29 cellular contexts compared by ENCODE assay signal in the genomic region with DNA sequence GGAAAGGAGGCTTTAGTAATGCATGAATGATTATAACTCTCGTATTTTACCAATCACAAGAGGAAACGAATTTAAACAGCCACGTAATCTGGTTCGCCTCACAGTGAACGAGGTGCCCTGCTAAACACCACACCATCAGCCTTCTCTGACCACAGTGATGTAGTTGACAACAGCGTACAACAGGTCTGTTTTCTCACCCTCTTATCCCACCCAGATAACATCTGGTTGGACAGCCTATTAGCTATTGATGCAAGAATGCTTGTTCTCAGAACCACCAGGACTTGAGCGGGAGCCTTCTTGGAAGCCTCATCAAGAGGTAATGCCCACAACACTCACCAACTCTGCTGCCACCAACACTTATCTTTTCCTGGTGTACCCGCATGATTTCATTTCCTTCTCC. TPM values are rescaled to one million over a fixed set of nuclear protein-coding genes. Genes with fewer than 3 reads are reported as not detected.
"Had no signal": no experiment of that assay in that cellular context is flagged by ENCODE, and none has a peak within 500 bp of the region (broad histone marks: within the 10 kb centered on the region; RNA-seq: fewer than 3 reads in every experiment).

No MANE protein-coding gene starts in this region.

- H3K4me1 ChIP-seq: spleen, uterus had no signal

- H3K4me1 Mint-ChIP-seq: activated naive CD4-positive, alpha-beta T cell treated with anti-CD3 and anti-CD28 coated beads, Interleukin-2, amount 50 U/mL, for 24 hours; central memory CD8-positive, alpha-beta T cell; naive thymus-derived CD8-positive, alpha-beta T cell had no signal

- H3K27ac ChIP-seq: spleen, tibial nerve, uterus had no signal

- H3K9me3 ChIP-seq: spleen, tibial nerve, uterus had no signal

- H3K36me3 ChIP-seq: spleen, tibial nerve, uterus had no signal

- FAIRE-seq: colon, islet of Langerhans had no signal

- H3K27ac Mint-ChIP-seq: activated CD8-positive, alpha-beta T cell treated with anti-CD3 and anti-CD28 coated beads, Interleukin-2, amount 10 ng/mL, durations not matched to agents 7 days and 5 days; activated naive CD4-positive, alpha-beta T cell treated with anti-CD3 and anti-CD28 coated beads, Interleukin-2, amount 50 U/mL, for 24 hours; mesothelial cell of epicardium; naive thymus-derived CD8-positive, alpha-beta T cell; progenitor cell of endocrine pancreas had no signal

- DNase-seq: activated CD4-positive, alpha-beta T cell treated with anti-CD3 and anti-CD28 coated beads for 1 hour; activated CD4-positive, alpha-beta T cell treated with anti-CD3 and anti-CD28 coated beads, Interleukin-2, amount 50 U/mL, for 1 hour; activated CD8-positive, alpha-beta T cell treated with anti-CD3 and anti-CD28 coated beads, Interleukin-2, amount 10 ng/mL, durations not matched to agents 7 days and 5 days; activated gamma-delta T cell treated with Interleukin-2 at 50 U/mL for 16 hours; anterior cingulate cortex; effector memory CD4-positive, alpha-beta T cell; foreskin melanocyte; glutamatergic neuron; hypothalamus; naive thymus-derived CD8-positive, alpha-beta T cell; retina; spleen; stimulated activated CD4-positive, alpha-beta T cell treated with anti-CD3 and anti-CD28 coated beads, Interleukin-4, amount 100 ng/mL, for 1 hour; stimulated activated naive CD4-positive, alpha-beta T cell treated with Interleukin-2 at 50 U/mL for 16 hours; substantia nigra; T-helper 9 cell; uterus had no signal

- H3K36me3 Mint-ChIP-seq: activated naive CD4-positive, alpha-beta T cell treated with anti-CD3 and anti-CD28 coated beads, Interleukin-2, amount 50 U/mL, for 24 hours; naive thymus-derived CD8-positive, alpha-beta T cell had no signal

- H3K27me3 Mint-ChIP-seq: brain, progenitor cell of endocrine pancreas had no signal

- H3K9me3 Mint-ChIP-seq: activated naive CD4-positive, alpha-beta T cell treated with anti-CD3 and anti-CD28 coated beads, Interleukin-2, amount 50 U/mL, for 24 hours; brain; central memory CD8-positive, alpha-beta T cell; mesothelial cell of epicardium; naive thymus-derived CD8-positive, alpha-beta T cell had no signal

- H3K4me3 ChIP-seq: lung, spleen, tibial nerve, uterus had no signal

- ATAC-seq: activated CD8-positive, alpha-beta T cell treated with anti-CD3 and anti-CD28 coated beads, Interleukin-2, amount 10 ng/mL, durations not matched to agents 7 days and 5 days; esophagus mucosa; naive thymus-derived CD8-positive, alpha-beta T cell had no signal

- H3K4me3 Mint-ChIP-seq: activated CD8-positive, alpha-beta T cell treated with anti-CD3 and anti-CD28 coated beads, Interleukin-2, amount 10 ng/mL, durations not matched to agents 7 days and 5 days; activated naive CD4-positive, alpha-beta T cell treated with anti-CD3 and anti-CD28 coated beads, Interleukin-2, amount 50 U/mL, for 24 hours; central memory CD8-positive, alpha-beta T cell; mesothelial cell of epicardium; naive thymus-derived CD8-positive, alpha-beta T cell had no signal

- H3K27me3 ChIP-seq: tibial nerve, uterus had no signal

RNA-seq across cellular contexts. Expression of a gene that starts 23.3 kb away (rescaled TPM):
- total RNA-seq: activated CD8-positive, alpha-beta T cell treated with anti-CD3 and anti-CD28 coated beads, Interleukin-2, amount 10 ng/mL, durations not matched to agents 7 days and 5 days; dermis microvascular lymphatic vessel endothelial cell; naive thymus-derived CD8-positive, alpha-beta T cell; T-helper 1 cell treated with Interleukin-12 subunit alpha and Interleukin-12 subunit beta and Interleukin-4 antibody, amounts not matched to agents 30 ng/mL and 1 ng/mL, for 36 hours had no signal
- polyA plus RNA-seq: naive thymus-derived CD8-positive, alpha-beta T cell had no signal
